16 cellular contexts compared by ENCODE assay signal in genomic region chr2:212213191-212213590, GRCh38.
DNase-seq lines count a peak whose midpoint lies in the region; ATAC-seq, FAIRE-seq and TF ChIP-seq lines count a peak whose summit lies in the region.
"Had no signal": no experiment of that assay in that cellular context is flagged by ENCODE, and none has a peak within 500 bp of the region (broad histone marks: within the 10 kb centered on the region; RNA-seq: fewer than 3 reads in every experiment).

No MANE protein-coding gene starts in this region.

- H3K4me1 Mint-ChIP-seq in activated naive CD4-positive, alpha-beta T cell treated with anti-CD3 and anti-CD28 coated beads for 36 hours (ENCODE audit: low read depth) = no peaks in the 10 kb centered on the region
- H3K4me1 Mint-ChIP-seq: activated CD4-positive, alpha-beta T cell treated with anti-CD3 and anti-CD28 coated beads, Interleukin-2, amount 10 ng/mL, durations not matched to agents 7 days and 5 days; IgD-negative memory B cell had no signal

- no peak for FAIRE-seq in H54 (lab: Jason Lieb, UNC)

- H3K9me3 Mint-ChIP-seq in activated naive CD4-positive, alpha-beta T cell treated with anti-CD3 and anti-CD28 coated beads for 36 hours = peaks cover 3% of the 10 kb centered on the region
- H3K9me3 Mint-ChIP-seq: activated CD4-positive, alpha-beta T cell treated with anti-CD3 and anti-CD28 coated beads, Interleukin-2, amount 10 ng/mL, durations not matched to agents 7 days and 5 days; IgD-negative memory B cell had no signal

- intact Hi-C loops in activated naive CD4-positive, alpha-beta T cell treated with anti-CD3 and anti-CD28 coated beads for 36 hours (cut with micrococcal nuclease) = no loop called here

- no peak overlapping the region for H3K27ac Mint-ChIP-seq in activated naive CD4-positive, alpha-beta T cell treated with anti-CD3 and anti-CD28 coated beads for 36 hours
- H3K27ac Mint-ChIP-seq: activated CD4-positive, alpha-beta T cell treated with anti-CD3 and anti-CD28 coated beads, Interleukin-2, amount 10 ng/mL, durations not matched to agents 7 days and 5 days had no signal

- TF ChIP-seq POLR2A in H54 (IDR thresholded peaks at IDR 0.05; ENCODE audit: low read depth, low read length) = no peak

- CTCF ChIA-PET in activated naive CD4-positive, alpha-beta T cell treated with anti-CD3 and anti-CD28 coated beads for 36 hours (lab: Charles Lee) = no interaction called here

- peak; percentile 82 for ATAC-seq in GM18870 (IDR thresholded peaks at IDR 0.05; ENCODE audit: unreplicated experiment)
- ATAC-seq in GM21576 (IDR thresholded peaks at IDR 0.05; ENCODE audit: unreplicated experiment) = peak; percentile 66
- peak; percentile 67 for ATAC-seq in HG03175 (IDR thresholded peaks at IDR 0.05; ENCODE audit: unreplicated experiment)
- no peak for ATAC-seq in HG02840 (IDR thresholded peaks at IDR 0.05; ENCODE audit: low FRiP score, unreplicated experiment)
- ATAC-seq: psoas muscle had no signal

- no peaks in the 10 kb centered on the region for H3K36me3 Mint-ChIP-seq in activated naive CD4-positive, alpha-beta T cell treated with anti-CD3 and anti-CD28 coated beads for 36 hours (ENCODE audit: low read depth)
- H3K36me3 Mint-ChIP-seq: IgD-negative memory B cell had no signal

- H3K4me3 Mint-ChIP-seq in activated naive CD4-positive, alpha-beta T cell treated with anti-CD3 and anti-CD28 coated beads for 36 hours = no peak overlapping the region
- H3K4me3 Mint-ChIP-seq: activated CD4-positive, alpha-beta T cell treated with anti-CD3 and anti-CD28 coated beads, Interleukin-2, amount 10 ng/mL, durations not matched to agents 7 days and 5 days; IgD-negative memory B cell had no signal

- H3K27me3 Mint-ChIP-seq in activated naive CD4-positive, alpha-beta T cell treated with anti-CD3 and anti-CD28 coated beads for 36 hours (ENCODE audit: low read depth) = no peaks in the 10 kb centered on the region
- H3K27me3 Mint-ChIP-seq: activated CD4-positive, alpha-beta T cell treated with anti-CD3 and anti-CD28 coated beads, Interleukin-2, amount 10 ng/mL, durations not matched to agents 7 days and 5 days; IgD-negative memory B cell had no signal

- DNase-seq in HuH-7 (ENCODE audit: low spot score) (no peak), H54 (ENCODE audit: insufficient read length, low spot score) (no peak)
- DNase-seq in activated naive CD4-positive, alpha-beta T cell treated with anti-CD3 and anti-CD28 coated beads for 36 hours = no peak
- DNase-seq: activated CD4-positive, alpha-beta T cell treated with anti-CD3 and anti-CD28 coated beads, Interleukin-2, amount 10 ng/mL, durations not matched to agents 7 days and 5 days; activated CD8-positive, alpha-beta memory T cell treated with anti-CD3 and anti-CD28 coated beads, Interleukin-2, amount 50 U/mL, for 48 hours; activated gamma-delta T cell treated with Interleukin-2 at 50 U/mL for 16 hours; COR-L47; effector memory CD4-positive, alpha-beta T cell; glutamatergic neuron; NCI-H1694; psoas muscle had no signal
